Comparison of ENCODE assay signal across 8 cellular contexts in the genomic region with DNA sequence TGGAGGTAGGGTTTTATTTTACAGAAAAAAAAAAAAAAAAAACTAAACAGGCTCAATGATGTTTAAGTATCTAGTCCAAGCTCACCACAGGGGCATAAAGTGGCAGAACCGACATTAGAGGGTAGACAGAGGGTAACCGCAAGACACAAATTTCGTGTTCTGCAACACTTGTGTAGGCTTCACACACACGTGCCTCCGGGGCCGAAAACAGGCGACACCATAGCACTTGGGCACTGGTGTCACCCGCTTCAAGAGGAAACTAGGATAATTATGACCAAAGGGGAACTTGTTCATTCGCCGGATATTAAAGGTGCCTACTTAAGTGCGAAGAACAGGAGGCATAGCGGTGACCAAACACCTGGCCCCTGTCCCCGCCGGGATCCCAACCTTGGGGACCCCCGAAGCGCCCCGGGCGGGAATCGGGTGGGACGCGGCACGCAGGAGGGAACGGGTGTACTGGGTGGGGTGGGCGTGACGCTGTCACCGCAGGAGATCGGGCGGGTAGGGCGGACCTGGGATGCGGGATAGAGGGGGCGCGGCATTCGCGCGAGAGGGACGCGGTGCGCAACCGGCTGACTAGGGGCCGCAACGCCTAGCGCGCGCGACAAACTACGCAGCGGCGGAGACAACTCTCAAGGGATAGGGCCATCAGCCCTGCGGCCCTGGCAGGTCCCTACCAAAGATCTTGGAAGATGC. TPM values are rescaled to one million over a fixed set of nuclear protein-coding genes. Genes with fewer than 3 reads are reported as not detected.
A peak's percentile ranks its signal among the peaks of the same experiment; 100 is the strongest.
DNase-seq lines count a peak whose midpoint lies in the region; ATAC-seq and TF ChIP-seq lines count a peak whose summit lies in the region.

No MANE protein-coding gene starts in this region.

- ATAC-seq in HG02763 (IDR thresholded peaks at IDR 0.05; ENCODE audit: unreplicated experiment): peak; percentile 23

- H3K9me3 Mint-ChIP-seq in nephron: peaks cover 3% of the 10 kb centered on the region

- peaks cover 38% of the 10 kb centered on the region for H3K36me3 Mint-ChIP-seq in nephron (ENCODE audit: low read depth)

- peak overlapping the region; percentile 98 for H3K4me3 ChIP-seq in epithelial cell of proximal tubule (ENCODE audit: low read depth, low read length)
- H3K4me3 ChIP-seq in tibial artery: peak overlapping the region; percentile 86 to 91

- no peaks in the 10 kb centered on the region for H3K27me3 Mint-ChIP-seq in nephron (ENCODE audit: low read depth)

- H3K4me1 ChIP-seq in tibial artery: peaks cover 0 to 22% (median 15%) of the 10 kb centered on the region in 4 donors

- DNase-seq in activated gamma-delta T cell (lab: John Stamatoyannopoulos, UW) (peak; percentile 38), activated gamma-delta T cell treated with Interleukin-2 at 50 U/mL for 16 hours (no peak), NCI-H1092 (lab: John Stamatoyannopoulos, UW) (peak; percentile 58), epithelial cell of proximal tubule (ENCODE audit: low read depth) (no peak), tibial artery (peak; percentile 22 to 70)
- peak; percentile 19 for DNase-seq in activated CD4-positive, alpha-beta T cell treated with anti-CD3 and anti-CD28 coated beads, Interleukin-2, amount 50 U/mL, for 1 hour

- no peaks in the 10 kb centered on the region for H3K27me3 ChIP-seq in tibial artery

- no peak for TF ChIP-seq CTCF in epithelial cell of proximal tubule (conservative IDR thresholded peaks at IDR 0.05; ENCODE audit: low read depth, low read length)
- no peak for TF ChIP-seq CTCF in nephron (IDR thresholded peaks at IDR 0.05; ENCODE audit: unreplicated experiment in 3 of 3)
- TF ChIP-seq CTCF in tibial artery (IDR thresholded peaks at IDR 0.05): no peak

- peak overlapping the region; percentile 56 to 85 (median 76) for H3K27ac Mint-ChIP-seq in nephron

- H3K4me1 Mint-ChIP-seq in nephron: peaks cover 20% of the 10 kb centered on the region

- peak overlapping the region; percentile 63 to 73 for H3K27ac ChIP-seq in tibial artery

- peak overlapping the region; percentile 96 to 99 (median 98) for H3K4me3 Mint-ChIP-seq in nephron

- H3K36me3 ChIP-seq in tibial artery: no peaks in the 10 kb centered on the region

- intact Hi-C loops in tibial artery (cut with DNase I; ENCODE audit: low total_unique reads): loop anchor here (2.0 kb wide), 1 partner anchor 56 kb away; a partner anchor contains a TSS

- H3K9me3 ChIP-seq in tibial artery: no peaks in the 10 kb centered on the region

RNA-seq across cellular contexts. Expression of a gene that starts 0.6 kb away (rescaled TPM):
- 22.5 and 42.1 TPM in 2 replicates for total RNA-seq in epithelial cell of proximal tubule

RNA-seq across cellular contexts. Expression of a gene that starts 0.9 kb away (rescaled TPM):
- total RNA-seq in epithelial cell of proximal tubule: 9.8 and 16.3 TPM in 2 replicates

RNA-seq across cellular contexts. Expression of a gene that starts 54.8 kb away (rescaled TPM):
- total RNA-seq in epithelial cell of proximal tubule: 27.4 and 28.8 TPM in 2 replicates

RNA-seq across cellular contexts. Expression of a gene that starts 55.1 kb away (rescaled TPM):
- 13.1 and 17.4 TPM in 2 replicates for total RNA-seq in epithelial cell of proximal tubule

Comparison
In these comparisons a context has a peak if more than half of its experiments do, and no peak if none do; other contexts are left out.
1. DNase-seq: peak in activated gamma-delta T cell (single experiment), NCI-H1092 (single experiment), activated CD4-positive, alpha-beta T cell treated with anti-CD3 and anti-CD28 coated beads, Interleukin-2, amount 50 U/mL, for 1 hour (single experiment) and tibial artery (2 of 2); none in activated gamma-delta T cell treated with Interleukin-2 at 50 U/mL for 16 hours (single experiment) and epithelial cell of proximal tubule (single experiment).